In the genomic region with DNA sequence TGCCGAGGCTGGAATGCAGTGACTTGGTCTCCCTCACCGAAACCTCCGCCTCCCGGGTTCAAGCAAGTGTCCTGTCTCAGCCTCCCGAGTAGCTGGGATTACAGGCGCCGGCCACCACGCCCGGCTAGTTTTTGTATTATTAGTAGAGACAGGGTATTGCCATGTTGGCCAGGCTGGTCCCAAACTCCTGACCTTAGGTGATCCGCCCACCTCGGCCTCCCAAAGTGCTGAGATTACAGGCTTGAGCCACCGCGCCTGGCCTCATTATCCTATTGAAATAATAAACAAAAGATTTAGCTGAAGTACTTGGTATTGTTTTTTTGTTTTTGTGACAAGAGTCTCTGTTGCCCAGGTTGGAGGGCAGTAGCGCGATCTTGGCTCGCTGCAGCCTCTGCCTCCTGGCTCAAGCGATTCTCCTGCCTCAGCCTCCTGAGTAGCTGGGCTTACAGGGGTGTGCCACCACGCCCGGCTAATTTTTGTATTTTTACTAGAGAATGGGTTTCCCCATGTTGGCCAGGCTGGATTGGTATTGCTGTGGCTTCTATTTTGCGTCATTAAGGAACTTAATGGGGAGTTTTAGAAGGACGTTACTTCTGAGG, we compare ENCODE assay signal across 8 cellular contexts. TPM values are rescaled to one million over a fixed set of nuclear protein-coding genes. Genes with fewer than 3 reads are reported as not detected.
DNase-seq lines count a peak whose midpoint lies in the region; ATAC-seq and TF ChIP-seq lines count a peak whose summit lies in the region.
"Had no signal": no experiment of that assay in that cellular context is flagged by ENCODE, and none has a peak within 500 bp of the region (broad histone marks: within the 10 kb centered on the region; RNA-seq: fewer than 3 reads in every experiment).

No MANE protein-coding gene starts in this region.

- H3K79me2 ChIP-seq in smooth muscle cell (ENCODE audit: low read depth): peaks cover 38% of the 10 kb centered on the region

- DNase-seq in HFF-Myc (ENCODE audit: extremely low read depth, low read depth) (no peak), WTC11 (ENCODE audit: low spot score) (no peak), glutamatergic neuron (no peak), smooth muscle cell (lab: John Stamatoyannopoulos, UW; ENCODE audit: unreplicated experiment) (no peak), NCI-H526 (lab: John Stamatoyannopoulos, UW) (no peak), NCI-H2029 treated with DMSO at 0.1 percent for 48 hours (lab: John Stamatoyannopoulos, UW) (no peak), NCI-H1105 (lab: John Stamatoyannopoulos, UW) (no peak)
- DNase-seq: occipital lobe had no signal

- peaks cover 50% of the 10 kb centered on the region for H3F3A ChIP-seq in smooth muscle cell (ENCODE audit: low read depth)

- CTCF ChIA-PET in WTC11 (lab: Charles Lee): interaction anchor here (1.6 kb wide), 1 partner anchor 25 kb away, joined by 3 read pairs; no protein-coding TSS in a partner anchor

- H3K27ac ChIP-seq in smooth muscle cell (ENCODE audit: low read depth): peak overlapping the region; percentile 98

- peaks cover 21% of the 10 kb centered on the region for H3K4me1 ChIP-seq in smooth muscle cell (ENCODE audit: low read depth)

- H3K27me3 Mint-ChIP-seq in WTC11 (ENCODE audit: low read depth) (no peaks in the 10 kb centered on the region), glutamatergic neuron (ENCODE audit: unreplicated experiment) (peaks cover 10% of the 10 kb centered on the region)

- no peak for ATAC-seq in WTC11

- peak overlapping the region; percentile 98 for H3K9ac ChIP-seq in smooth muscle cell (ENCODE audit: low read depth)

- POLR2A ChIA-PET in WTC11 (lab: Charles Lee): no interaction called here

- H3K9me3 Mint-ChIP-seq in WTC11: no peaks in the 10 kb centered on the region
- H3K9me3 Mint-ChIP-seq in glutamatergic neuron (ENCODE audit: unreplicated experiment): peaks cover 4% of the 10 kb centered on the region

- no peak overlapping the region for H2AFZ ChIP-seq in smooth muscle cell (ENCODE audit: low read depth)

- H4K20me1 ChIP-seq in smooth muscle cell (ENCODE audit: low read depth): peaks cover 56% of the 10 kb centered on the region

- H3K4me2 ChIP-seq in smooth muscle cell: peak overlapping the region; percentile 97

- WGBS in smooth muscle cell (ENCODE audit: low lambda C conversion rate): 80% methylated on average over 21 of the region's 21 CpGs

- H3K27me3 ChIP-seq in smooth muscle cell (ENCODE audit: low read depth): no peaks in the 10 kb centered on the region

- H3K4me3 ChIP-seq in HFF-Myc (replicated peaks; ENCODE audit: low read depth, low read length): peak overlapping the region; percentile 100
- peak overlapping the region; percentile 94 for H3K4me3 ChIP-seq in smooth muscle cell

- H3K27ac Mint-ChIP-seq in WTC11 (peak overlapping the region; percentile 100), glutamatergic neuron (ENCODE audit: unreplicated experiment) (peak overlapping the region; percentile 96)

- H3K4me1 Mint-ChIP-seq in WTC11: peaks cover 32% of the 10 kb centered on the region
- H3K4me1 Mint-ChIP-seq in glutamatergic neuron (ENCODE audit: low read depth, unreplicated experiment): peaks cover 15% of the 10 kb centered on the region

- H3K36me3 Mint-ChIP-seq in WTC11 (peaks cover 61% of the 10 kb centered on the region), glutamatergic neuron (ENCODE audit: unreplicated experiment) (no peaks in the 10 kb centered on the region)

- H3K4me3 Mint-ChIP-seq in WTC11: peak overlapping the region; percentile 97
- peak overlapping the region; percentile 99 for H3K4me3 Mint-ChIP-seq in glutamatergic neuron (ENCODE audit: unreplicated experiment)

- H3K9me3 ChIP-seq in smooth muscle cell (replicated peaks; ENCODE audit: low read depth): no peaks in the 10 kb centered on the region

- TF ChIP-seq CTCF in HFF-Myc (IDR thresholded peaks at IDR 0.05; ENCODE audit: low read depth, low read length, missing control alignments) (no peak), WTC11 (IDR thresholded peaks at IDR 0.05) (no peak), glutamatergic neuron (IDR thresholded peaks at IDR 0.05; ENCODE audit: partially characterized antibody, unreplicated experiment) (no peak), smooth muscle cell (IDR thresholded peaks at IDR 0.05; ENCODE audit: borderline replicate concordance, insufficient read depth, poor library complexity, severe bottlenecking) (no peak)

- H3K36me3 ChIP-seq in smooth muscle cell (ENCODE audit: low read depth): peaks cover 9% of the 10 kb centered on the region

TF ChIP-seq in WTC11, 78 proteins besides CTCF, POLR2A, EP300 and RAD21 (continues in another document):
- TF ChIP-seq, protein P1, sequence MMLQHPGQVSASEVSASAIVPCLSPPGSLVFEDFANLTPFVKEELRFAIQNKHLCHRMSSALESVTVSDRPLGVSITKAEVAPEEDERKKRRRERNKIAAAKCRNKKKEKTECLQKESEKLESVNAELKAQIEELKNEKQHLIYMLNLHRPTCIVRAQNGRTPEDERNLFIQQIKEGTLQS (CRISPR knock-in tag; conservative IDR thresholded peaks at IDR 0.05): no peak
- no peak for TF ChIP-seq PRRX2 (CRISPR knock-in tag; IDR thresholded peaks at IDR 0.05)
- no peak for TF ChIP-seq ZNF317 (CRISPR knock-in tag; IDR thresholded peaks at IDR 0.05; ENCODE audit: borderline replicate concordance, low read depth)
- TF ChIP-seq, protein P2, sequence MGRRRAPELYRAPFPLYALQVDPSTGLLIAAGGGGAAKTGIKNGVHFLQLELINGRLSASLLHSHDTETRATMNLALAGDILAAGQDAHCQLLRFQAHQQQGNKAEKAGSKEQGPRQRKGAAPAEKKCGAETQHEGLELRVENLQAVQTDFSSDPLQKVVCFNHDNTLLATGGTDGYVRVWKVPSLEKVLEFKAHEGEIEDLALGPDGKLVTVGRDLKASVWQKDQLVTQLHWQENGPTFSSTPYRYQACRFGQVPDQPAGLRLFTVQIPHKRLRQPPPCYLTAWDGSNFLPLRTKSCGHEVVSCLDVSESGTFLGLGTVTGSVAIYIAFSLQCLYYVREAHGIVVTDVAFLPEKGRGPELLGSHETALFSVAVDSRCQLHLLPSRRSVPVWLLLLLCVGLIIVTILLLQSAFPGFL (CRISPR knock-in tag; IDR thresholded peaks at IDR 0.05; ENCODE audit: borderline replicate concordance): no peak
- TF ChIP-seq ETV6 (CRISPR knock-in tag; IDR thresholded peaks at IDR 0.05): no peak
- no peak for TF ChIP-seq SMAD4 (CRISPR knock-in tag; IDR thresholded peaks at IDR 0.05)
- TF ChIP-seq, protein P3, sequence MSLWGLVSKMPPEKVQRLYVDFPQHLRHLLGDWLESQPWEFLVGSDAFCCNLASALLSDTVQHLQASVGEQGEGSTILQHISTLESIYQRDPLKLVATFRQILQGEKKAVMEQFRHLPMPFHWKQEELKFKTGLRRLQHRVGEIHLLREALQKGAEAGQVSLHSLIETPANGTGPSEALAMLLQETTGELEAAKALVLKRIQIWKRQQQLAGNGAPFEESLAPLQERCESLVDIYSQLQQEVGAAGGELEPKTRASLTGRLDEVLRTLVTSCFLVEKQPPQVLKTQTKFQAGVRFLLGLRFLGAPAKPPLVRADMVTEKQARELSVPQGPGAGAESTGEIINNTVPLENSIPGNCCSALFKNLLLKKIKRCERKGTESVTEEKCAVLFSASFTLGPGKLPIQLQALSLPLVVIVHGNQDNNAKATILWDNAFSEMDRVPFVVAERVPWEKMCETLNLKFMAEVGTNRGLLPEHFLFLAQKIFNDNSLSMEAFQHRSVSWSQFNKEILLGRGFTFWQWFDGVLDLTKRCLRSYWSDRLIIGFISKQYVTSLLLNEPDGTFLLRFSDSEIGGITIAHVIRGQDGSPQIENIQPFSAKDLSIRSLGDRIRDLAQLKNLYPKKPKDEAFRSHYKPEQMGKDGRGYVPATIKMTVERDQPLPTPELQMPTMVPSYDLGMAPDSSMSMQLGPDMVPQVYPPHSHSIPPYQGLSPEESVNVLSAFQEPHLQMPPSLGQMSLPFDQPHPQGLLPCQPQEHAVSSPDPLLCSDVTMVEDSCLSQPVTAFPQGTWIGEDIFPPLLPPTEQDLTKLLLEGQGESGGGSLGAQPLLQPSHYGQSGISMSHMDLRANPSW (CRISPR knock-in tag; conservative IDR thresholded peaks at IDR 0.05; ENCODE audit: low read depth): no peak
- TF ChIP-seq, protein P4, sequence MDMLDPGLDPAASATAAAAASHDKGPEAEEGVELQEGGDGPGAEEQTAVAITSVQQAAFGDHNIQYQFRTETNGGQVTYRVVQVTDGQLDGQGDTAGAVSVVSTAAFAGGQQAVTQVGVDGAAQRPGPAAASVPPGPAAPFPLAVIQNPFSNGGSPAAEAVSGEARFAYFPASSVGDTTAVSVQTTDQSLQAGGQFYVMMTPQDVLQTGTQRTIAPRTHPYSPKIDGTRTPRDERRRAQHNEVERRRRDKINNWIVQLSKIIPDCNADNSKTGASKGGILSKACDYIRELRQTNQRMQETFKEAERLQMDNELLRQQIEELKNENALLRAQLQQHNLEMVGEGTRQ (CRISPR knock-in tag; IDR thresholded peaks at IDR 0.05): no peak
- TF ChIP-seq, protein P5, sequence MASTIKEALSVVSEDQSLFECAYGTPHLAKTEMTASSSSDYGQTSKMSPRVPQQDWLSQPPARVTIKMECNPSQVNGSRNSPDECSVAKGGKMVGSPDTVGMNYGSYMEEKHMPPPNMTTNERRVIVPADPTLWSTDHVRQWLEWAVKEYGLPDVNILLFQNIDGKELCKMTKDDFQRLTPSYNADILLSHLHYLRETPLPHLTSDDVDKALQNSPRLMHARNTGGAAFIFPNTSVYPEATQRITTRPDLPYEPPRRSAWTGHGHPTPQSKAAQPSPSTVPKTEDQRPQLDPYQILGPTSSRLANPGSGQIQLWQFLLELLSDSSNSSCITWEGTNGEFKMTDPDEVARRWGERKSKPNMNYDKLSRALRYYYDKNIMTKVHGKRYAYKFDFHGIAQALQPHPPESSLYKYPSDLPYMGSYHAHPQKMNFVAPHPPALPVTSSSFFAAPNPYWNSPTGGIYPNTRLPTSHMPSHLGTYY (CRISPR knock-in tag; IDR thresholded peaks at IDR 0.05): no peak
- no peak for TF ChIP-seq NFATC4 (CRISPR knock-in tag; IDR thresholded peaks at IDR 0.05)
- no peak for TF ChIP-seq OVOL2 (CRISPR knock-in tag; IDR thresholded peaks at IDR 0.05; ENCODE audit: borderline replicate concordance)
- TF ChIP-seq, protein P6, sequence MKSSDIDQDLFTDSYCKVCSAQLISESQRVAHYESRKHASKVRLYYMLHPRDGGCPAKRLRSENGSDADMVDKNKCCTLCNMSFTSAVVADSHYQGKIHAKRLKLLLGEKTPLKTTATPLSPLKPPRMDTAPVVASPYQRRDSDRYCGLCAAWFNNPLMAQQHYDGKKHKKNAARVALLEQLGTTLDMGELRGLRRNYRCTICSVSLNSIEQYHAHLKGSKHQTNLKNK (CRISPR knock-in tag; IDR thresholded peaks at IDR 0.05): no peak

RNA-seq across cellular contexts. Expression of a gene that starts 1.5 kb away (rescaled TPM):
- total RNA-seq in WTC11 (2021) (1,384 to 1,463 TPM (median 1,429 TPM) in 3 replicates), glutamatergic neuron (ENCODE audit: unreplicated experiment) (728 TPM), smooth muscle cell (969 and 1,156 TPM in 2 replicates)
- 778 and 854 TPM in 2 replicates for polyA plus RNA-seq in smooth muscle cell

RNA-seq across cellular contexts. Expression of a gene that starts 8.5 kb away (rescaled TPM):
- total RNA-seq in WTC11 (2021): 3.6 to 5.2 TPM (median 4.2 TPM) in 3 replicates
- 3.7 TPM for total RNA-seq in glutamatergic neuron (ENCODE audit: unreplicated experiment)
- 5.0 and 7.8 TPM in 2 replicates for total RNA-seq in smooth muscle cell
- 2.1 and 3.7 TPM in 2 replicates for polyA plus RNA-seq in smooth muscle cell
